Comparison of ENCODE assay signal across 8 cellular contexts in the genomic region with DNA sequence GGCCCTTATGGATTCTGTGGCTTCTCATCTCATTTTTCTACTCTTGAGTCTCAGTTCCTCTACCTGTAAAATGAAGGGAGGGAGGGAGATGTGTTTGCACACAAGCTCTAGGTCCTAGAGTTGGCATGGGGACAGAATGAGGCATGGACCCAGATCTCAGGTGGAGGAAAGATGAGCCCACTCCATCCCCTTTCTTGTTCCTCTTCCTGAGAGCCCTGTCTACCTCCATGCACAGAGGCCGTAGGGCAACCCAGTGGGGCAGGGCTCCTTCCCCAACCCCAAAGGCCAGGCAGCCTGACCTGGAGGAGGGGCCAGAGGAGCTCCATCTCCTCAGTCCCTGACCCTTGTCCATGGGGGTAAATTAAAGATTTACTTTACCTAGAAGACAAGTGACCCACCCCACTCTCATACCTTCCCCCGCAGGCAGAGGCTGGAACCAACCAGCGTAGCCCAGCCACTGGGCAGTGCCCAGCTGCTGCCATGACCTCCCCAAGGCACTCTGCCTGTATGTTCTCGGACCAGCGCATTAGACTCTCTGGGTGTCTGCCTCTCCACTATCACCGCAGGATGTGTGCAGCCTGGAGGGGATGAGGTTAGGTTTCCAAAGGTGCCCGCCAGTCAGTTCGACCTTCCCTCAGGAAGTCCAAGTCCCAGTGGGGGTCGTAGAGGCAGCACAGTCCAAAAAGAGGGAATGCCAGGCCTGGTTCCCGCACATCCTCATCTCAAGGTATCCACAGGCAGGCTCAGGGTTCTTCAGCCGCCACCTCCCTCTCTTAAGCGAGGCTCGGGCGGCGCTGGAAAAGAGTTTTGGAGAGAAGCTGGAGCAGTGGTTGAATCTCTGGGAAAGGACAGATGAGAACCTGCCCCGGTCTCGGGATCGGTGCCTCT. TPM values are rescaled to one million over a fixed set of nuclear protein-coding genes. Genes with fewer than 3 reads are reported as not detected.
DNase-seq lines count a peak whose midpoint lies in the region; ATAC-seq and TF ChIP-seq lines count a peak whose summit lies in the region.

No MANE protein-coding gene starts in this region.

- peaks cover 15% of the 10 kb centered on the region for H4K20me1 ChIP-seq in BLaER1

- H3K9me3 ChIP-seq in BLaER1 (no peaks in the 10 kb centered on the region), iPS-18a (ENCODE audit: control insufficient read depth, low read depth, low read length) (no peaks in the 10 kb centered on the region), stomach (no peaks in the 10 kb centered on the region)

- H3K4me1 ChIP-seq in BLaER1: peaks cover 76% of the 10 kb centered on the region
- H3K4me1 ChIP-seq in iPS-18a (ENCODE audit: control insufficient read depth, low read depth, low read length): peaks cover 23% of the 10 kb centered on the region
- H3K4me1 ChIP-seq in stomach: peaks cover 54 to 90% (median 76%) of the 10 kb centered on the region in 4 donors

- peak; percentile 2 for ATAC-seq in HG02981 (IDR thresholded peaks at IDR 0.05; ENCODE audit: unreplicated experiment)

- H3K36me3 ChIP-seq in BLaER1 (peaks cover 23% of the 10 kb centered on the region), iPS-18a (ENCODE audit: control insufficient read depth, low read depth, low read length) (no peaks in the 10 kb centered on the region), stomach (peaks cover 18 to 26% (median 18%) of the 10 kb centered on the region in 4 donors)

- H3K4me1 Mint-ChIP-seq in activated naive CD8-positive, alpha-beta T cell (ENCODE audit: low read depth): peaks cover 34% of the 10 kb centered on the region

- H3K27me3 ChIP-seq in BLaER1: no peaks in the 10 kb centered on the region
- peaks cover 11% of the 10 kb centered on the region for H3K27me3 ChIP-seq in iPS-18a (ENCODE audit: control insufficient read depth, insufficient read depth, low read length)
- no peaks in the 10 kb centered on the region for H3K27me3 ChIP-seq in stomach

- 7 to 11% (median 9%) methylated on average over 15 to 18 of the region's 18 CpGs for WGBS in stomach, 5 donors

- H3K27ac ChIP-seq in BLaER1 (peak overlapping the region; percentile 97), iPS-18a (ENCODE audit: low read length) (peak overlapping the region; percentile 14), stomach (peak overlapping the region; percentile 89 to 96 (median 95))

- peak overlapping the region; percentile 88 for H3K9ac ChIP-seq in BLaER1
- H3K9ac ChIP-seq in iPS-18a (ENCODE audit: low read length): peak overlapping the region; percentile 87

- TF ChIP-seq EP300 in stomach (IDR thresholded peaks at IDR 0.05): no peak

- intact Hi-C loops in stomach (cut with DNase I; ENCODE audit: low total_unique reads): no loop called here

- H3K27ac Mint-ChIP-seq in activated naive CD8-positive, alpha-beta T cell: peak overlapping the region; percentile 83

- H3K27me3 Mint-ChIP-seq in activated naive CD8-positive, alpha-beta T cell: no peaks in the 10 kb centered on the region

- TF ChIP-seq POLR2A in stomach (IDR thresholded peaks at IDR 0.05): no peak

- H3K4me2 ChIP-seq in BLaER1: peak overlapping the region; percentile 100

- DNase-seq in stomach: no peak
- DNase-seq in amniotic stem cell (lab: John Stamatoyannopoulos, UW): no peak
- DNase-seq in AG20443 (ENCODE audit: low spot score): no peak
- DNase-seq in NCI-H774 (lab: John Stamatoyannopoulos, UW): no peak

- peak overlapping the region; percentile 94 for H3K4me3 Mint-ChIP-seq in activated naive CD8-positive, alpha-beta T cell

- peak overlapping the region; percentile 81 for H3K4me3 ChIP-seq in BLaER1
- H3K4me3 ChIP-seq in iPS-18a (ENCODE audit: low read length): peak overlapping the region; percentile 74
- H3K4me3 ChIP-seq in stomach: peak overlapping the region; percentile 53 to 77 (median 62)

- H3K9me3 Mint-ChIP-seq in activated naive CD8-positive, alpha-beta T cell (ENCODE audit: low read depth): no peaks in the 10 kb centered on the region

- no peaks in the 10 kb centered on the region for H3K36me3 Mint-ChIP-seq in activated naive CD8-positive, alpha-beta T cell

- TF ChIP-seq CTCF in stomach (IDR thresholded peaks at IDR 0.05): no peak

RNA-seq across cellular contexts. Expression of a gene that starts 3.0 kb away (rescaled TPM):
- total RNA-seq in stomach: 100 to 1,000 TPM; 120 to 607 (median 406) TPM
- polyA plus RNA-seq in stomach: 100 to 1,000 TPM in 1 of 3 donors, 10 to 100 TPM in 2; 51.5 to 424 (median 78.5) TPM

RNA-seq across cellular contexts. Expression of a gene that starts 23.2 kb away (rescaled TPM):
- 1,000 to 10,000 TPM in 1 of 5 donors, 100 to 1,000 TPM in 3, 10 to 100 TPM in 1; 59.8 to 1,443 (median 573) TPM for total RNA-seq in stomach
- polyA plus RNA-seq in stomach: 100 to 1,000 TPM; 243 to 454 (median 300) TPM

RNA-seq across cellular contexts. Expression of a gene that starts 38.6 kb away (rescaled TPM):
- 10 to 100 TPM in 2 of 5 donors, 1 to 10 TPM in 3; 1.8 to 34.4 (median 9.6) TPM for total RNA-seq in stomach
- 1 to 10 TPM; 5.5 to 9.5 (median 7.5) TPM for polyA plus RNA-seq in stomach

RNA-seq across cellular contexts. Expression of a gene that starts 56.1 kb away (rescaled TPM):
- not detected for total RNA-seq in stomach
- polyA plus RNA-seq in stomach: 1 to 10 TPM in 1 of 3 donors, under 1 TPM in 1, not detected in 1; 0.75 to 2.5 TPM

Comparison
In these comparisons a context has a peak if more than half of its experiments do, and no peak if none do; other contexts are left out.
1. H3K27ac ChIP-seq: peak in every context shown above with its lines; median percentile 97 in BLaER1; 95 in stomach; 14 in iPS-18a.